In the genomic region with DNA sequence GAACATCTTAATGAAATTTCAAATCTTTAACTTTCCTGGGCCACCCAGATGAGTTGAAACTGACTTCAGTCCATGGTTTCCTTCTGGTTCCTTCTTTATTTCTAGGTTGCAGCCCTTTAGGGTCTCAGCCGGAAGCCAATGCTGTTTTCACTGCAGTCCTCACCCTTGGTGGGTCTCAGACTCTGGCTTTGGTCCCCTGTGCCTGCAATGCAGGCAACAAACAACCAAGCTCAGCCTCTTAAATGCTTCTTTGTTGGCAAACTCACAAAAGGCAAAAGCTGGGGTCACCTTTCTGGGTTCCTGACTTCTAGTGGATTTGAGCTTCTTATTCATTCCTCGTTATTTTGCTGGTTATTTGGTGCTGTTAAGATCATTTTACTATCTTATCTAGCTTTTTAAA, we compare ENCODE assay signal across 23 cellular contexts.
"Had no signal": no experiment of that assay in that cellular context is flagged by ENCODE, and none has a peak within 500 bp of the region (broad histone marks: within the 10 kb centered on the region; RNA-seq: fewer than 3 reads in every experiment).

No MANE protein-coding gene starts in this region.

- ATAC-seq: effector memory CD8-positive, alpha-beta T cell; left cardiac atrium; left lung; naive thymus-derived CD4-positive, alpha-beta T cell; psoas muscle; right cardiac atrium; stimulated activated memory B cell treated with anti-CD40 and anti-IgM and Interleukin-4, amounts not matched to agents 10 μg/mL and 1 μg/mL and 100 μg/mL, for 72 hours; stimulated activated naive CD8-positive, alpha-beta T cell treated with anti-CD3 and anti-CD28 coated beads, Interleukin-15, Interleukin-2, amounts not matched to agents 100 U/mL and 50 U/mL, for 24 hours had no signal

- H3K27ac Mint-ChIP-seq: effector memory CD8-positive, alpha-beta T cell; nephron; stimulated activated memory B cell treated with anti-CD40 and anti-IgM and Interleukin-4, amounts not matched to agents 10 μg/mL and 1 μg/mL and 100 μg/mL, for 72 hours; type B pancreatic cell had no signal

- H3K27me3 ChIP-seq: left lung, ovary, sigmoid colon, testis, tibial artery had no signal

- H3K27ac ChIP-seq: left lung, ovary, psoas muscle, sigmoid colon, testis, tibial artery had no signal

- H3K9me3 Mint-ChIP-seq: effector memory CD8-positive, alpha-beta T cell; stimulated activated memory B cell treated with anti-CD40 and anti-IgM and Interleukin-4, amounts not matched to agents 10 μg/mL and 1 μg/mL and 100 μg/mL, for 72 hours had no signal

- FAIRE-seq: kidney had no signal

- H3K4me3 Mint-ChIP-seq: effector memory CD8-positive, alpha-beta T cell; nephron; stimulated activated memory B cell treated with anti-CD40 and anti-IgM and Interleukin-4, amounts not matched to agents 10 μg/mL and 1 μg/mL and 100 μg/mL, for 72 hours; type B pancreatic cell had no signal

- H3K4me3 ChIP-seq: left lung, ovary, psoas muscle, sigmoid colon, testis, tibial artery had no signal

- H3K4me1 ChIP-seq: testis had no signal

- H3K4me1 Mint-ChIP-seq: nephron had no signal

- DNase-seq: cortex of kidney; effector memory CD8-positive, alpha-beta T cell; kidney; left cardiac atrium; left lung; mesenchymal stem cell; midbrain; naive thymus-derived CD4-positive, alpha-beta T cell; occipital lobe; ovary; posterior cingulate gyrus; psoas muscle; right cardiac atrium; sigmoid colon; stimulated activated CD4-positive, alpha-beta T cell treated with anti-CD3 and anti-CD28 coated beads, Interleukin-2, amount 100 ng/mL, for 24 hours; stimulated activated CD4-positive, alpha-beta T cell treated with anti-CD3 and anti-CD28 coated beads, Interleukin-4, amount 100 ng/mL, for 4 hours; stimulated activated naive CD8-positive, alpha-beta T cell treated with anti-CD3 and anti-CD28 coated beads, Interleukin-15, Interleukin-2, amounts not matched to agents 100 U/mL and 50 U/mL, for 24 hours; substantia nigra; testis; tibial artery had no signal

- H3K36me3 ChIP-seq: left lung, ovary, sigmoid colon, tibial artery had no signal

- H3K9me3 ChIP-seq: left lung, ovary, psoas muscle, sigmoid colon, testis, tibial artery had no signal

- H3K27me3 Mint-ChIP-seq: effector memory CD8-positive, alpha-beta T cell; naive thymus-derived CD4-positive, alpha-beta T cell; stimulated activated memory B cell treated with anti-CD40 and anti-IgM and Interleukin-4, amounts not matched to agents 10 μg/mL and 1 μg/mL and 100 μg/mL, for 72 hours; type B pancreatic cell had no signal
